Comparison of ENCODE assay signal across 16 cellular contexts in genomic region chr20:53161073-53161472, GRCh38.
"Had no signal": no experiment of that assay in that cellular context is flagged by ENCODE, and none has a peak within 500 bp of the region (broad histone marks: within the 10 kb centered on the region; RNA-seq: fewer than 3 reads in every experiment).

No MANE protein-coding gene starts in this region.

- H3K4me3 ChIP-seq: hepatocyte, spleen, tibial nerve, vagina had no signal

- H3K27ac Mint-ChIP-seq: activated CD4-positive, alpha-beta memory T cell treated with anti-CD3 and anti-CD28 coated beads for 36 hours; activated naive CD8-positive, alpha-beta T cell treated with anti-CD3 and anti-CD28 coated beads for 36 hours; effector memory CD8-positive, alpha-beta T cell; natural killer cell; T-helper 17 cell had no signal

- H3K27me3 Mint-ChIP-seq: activated CD4-positive, alpha-beta memory T cell treated with anti-CD3 and anti-CD28 coated beads for 36 hours had no signal

- H3K27ac ChIP-seq: spleen, vagina, WERI-Rb-1 had no signal

- H3K4me3 Mint-ChIP-seq: activated CD4-positive, alpha-beta memory T cell treated with anti-CD3 and anti-CD28 coated beads for 36 hours; activated naive CD8-positive, alpha-beta T cell treated with anti-CD3 and anti-CD28 coated beads for 36 hours; effector memory CD8-positive, alpha-beta T cell; natural killer cell; T-helper 17 cell had no signal

- H3K4me1 Mint-ChIP-seq: natural killer cell had no signal

- H3K9me3 ChIP-seq: spleen, tibial nerve, vagina had no signal

- H3K36me3 ChIP-seq: spleen, tibial nerve, vagina, WERI-Rb-1 had no signal

- DNase-seq: activated CD4-positive, alpha-beta memory T cell treated with anti-CD3 and anti-CD28 coated beads for 36 hours; activated effector memory CD4-positive, alpha-beta T cell treated with anti-CD3 and anti-CD28 coated beads, Interleukin-2, amount 50 U/mL, for 16 hours; activated naive CD8-positive, alpha-beta T cell treated with anti-CD3 and anti-CD28 coated beads for 36 hours; amniotic stem cell; effector memory CD8-positive, alpha-beta T cell; left cardiac atrium; natural killer cell; nucleus accumbens; spleen; stimulated activated CD4-positive, alpha-beta T cell treated with anti-CD3 and anti-CD28 coated beads, Interleukin-4, amount 100 ng/mL, for 4 hours; stimulated activated naive CD4-positive, alpha-beta T cell; T-helper 17 cell; WERI-Rb-1 had no signal

- ATAC-seq: effector memory CD8-positive, alpha-beta T cell; left cardiac atrium; natural killer cell; T-helper 17 cell had no signal

- H3K4me1 ChIP-seq: spleen, tibial nerve had no signal

- H2AFZ ChIP-seq: hepatocyte had no signal

- H3K79me2 ChIP-seq: hepatocyte had no signal

- H3K36me3 Mint-ChIP-seq: activated naive CD8-positive, alpha-beta T cell treated with anti-CD3 and anti-CD28 coated beads for 36 hours; natural killer cell had no signal

- H3K27me3 ChIP-seq: hepatocyte, spleen, tibial nerve, vagina had no signal

- H3K9me3 Mint-ChIP-seq: activated naive CD8-positive, alpha-beta T cell treated with anti-CD3 and anti-CD28 coated beads for 36 hours; effector memory CD8-positive, alpha-beta T cell; natural killer cell had no signal
